ENCODE assay signal across 8 cellular contexts in the genomic region with DNA sequence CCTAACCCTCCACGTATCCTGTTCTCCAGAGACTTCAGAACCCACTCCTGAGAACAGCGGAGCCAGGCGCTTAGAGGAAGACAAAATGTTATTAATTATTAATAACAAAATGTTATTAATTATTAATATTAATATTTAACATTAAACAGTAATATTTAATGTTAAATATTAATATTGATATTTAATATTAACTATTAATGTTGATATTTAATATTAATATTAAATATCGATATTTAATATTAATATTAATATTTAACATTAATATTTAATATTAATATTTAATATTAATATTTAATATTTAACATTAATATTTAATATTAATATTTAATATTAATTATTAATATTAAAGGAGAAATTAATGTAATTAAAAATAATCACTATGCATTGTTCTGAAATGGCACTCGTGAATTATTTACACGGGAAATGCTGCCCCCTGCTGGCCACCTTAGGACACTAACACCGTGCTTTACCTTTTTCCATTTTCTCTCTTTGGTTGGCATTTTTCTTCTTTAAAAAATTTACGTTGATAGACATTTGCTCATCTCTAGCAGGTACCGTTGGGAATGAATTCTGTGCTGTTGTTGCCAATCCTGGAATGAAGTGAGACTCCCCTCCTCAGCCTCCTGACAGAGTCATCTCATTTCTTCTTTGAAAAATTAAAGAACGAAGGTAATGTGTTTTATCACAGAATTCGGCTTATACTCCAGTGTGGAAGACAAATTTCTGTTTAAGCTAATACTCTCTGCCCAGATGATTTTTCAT. TPM values are rescaled to one million over a fixed set of nuclear protein-coding genes. Genes with fewer than 3 reads are reported as not detected.
DNase-seq lines count a peak whose midpoint lies in the region; ATAC-seq and TF ChIP-seq lines count a peak whose summit lies in the region.

No MANE protein-coding gene starts in this region.

- no peak overlapping the region for H2BK12ac ChIP-seq in mesenchymal stem cell (ENCODE audit: low read length in 2 of 2)

- no peaks in the 10 kb centered on the region for H3K36me3 ChIP-seq in mesenchymal stem cell (ENCODE audit: control insufficient read depth in 1 of 2, insufficient read depth in 2 of 2, low read depth in 1 of 2, low read length in 2 of 2)

- 25% methylated on average over 7 of the region's 11 CpGs for WGBS in mesenchymal stem cell

- H3K79me1 ChIP-seq in mesenchymal stem cell (replicated peaks; ENCODE audit: low read length, poor library complexity, severe bottlenecking) = no peaks in the 10 kb centered on the region

- H2BK120ac ChIP-seq in mesenchymal stem cell (ENCODE audit: low read depth, low read length) = no peak overlapping the region

- TF ChIP-seq CTCF in choroid plexus epithelial cell (conservative IDR thresholded peaks at IDR 0.05; ENCODE audit: low read depth, low read length) = peak; percentile 79

- H2AFZ ChIP-seq in mesenchymal stem cell (ENCODE audit: low read depth, low read length) = no peak overlapping the region

- H3K27me3 ChIP-seq in mesenchymal stem cell (ENCODE audit: control insufficient read depth in 1 of 2, insufficient read depth in 1 of 2, low read length in 2 of 2) = peaks cover 12 to 33% of the 10 kb centered on the region in 2 experiments

- H2AK5ac ChIP-seq in mesenchymal stem cell (ENCODE audit: low read length, severe bottlenecking) = no peak overlapping the region

- H3K4me2 ChIP-seq in mesenchymal stem cell (ENCODE audit: low read length, poor library complexity, severe bottlenecking) = no peak overlapping the region

- H3K9ac ChIP-seq in mesenchymal stem cell (ENCODE audit: low read length) = no peak overlapping the region

- H3K27ac ChIP-seq in mesenchymal stem cell (ENCODE audit: low read length, poor library complexity, severe bottlenecking) = no peak overlapping the region

- H2BK5ac ChIP-seq in mesenchymal stem cell (ENCODE audit: low read depth, low read length, poor library complexity, severe bottlenecking) = no peak overlapping the region

- H4K8ac ChIP-seq in mesenchymal stem cell (ENCODE audit: low read length) = no peak overlapping the region

- H3K4me3 ChIP-seq in choroid plexus epithelial cell (ENCODE audit: low read depth, low read length) (no peak overlapping the region), mesenchymal stem cell (ENCODE audit: insufficient read depth in 1 of 2, low read depth in 1 of 2, low read length in 2 of 2) (no peak overlapping the region)

- H3K23ac ChIP-seq in mesenchymal stem cell (ENCODE audit: low read length in 2 of 2) = no peak overlapping the region

- H2BK15ac ChIP-seq in mesenchymal stem cell (ENCODE audit: low read depth, poor library complexity, severe bottlenecking) = no peak overlapping the region

- DNase-seq in ELR (ENCODE audit: low read depth) (peak; percentile 48), MV-4-11 (lab: John Stamatoyannopoulos, UW) (peak; percentile 16), choroid plexus epithelial cell (ENCODE audit: low read depth) (peak; percentile 54), mesenchymal stem cell (peak; percentile 12), NCI-H187 (lab: John Stamatoyannopoulos, UW) (no peak)
- DNase-seq in activated CD4-positive, CD25-positive, alpha-beta regulatory T cell treated with anti-CD3 and anti-CD28 coated beads, Interleukin-2, amount 50 U/mL, for 16 hours (ENCODE audit: low read depth, low spot score) = peak; percentile 31
- peak; percentile 47 to 49 for DNase-seq in stimulated activated CD8-positive, alpha-beta memory T cell treated with anti-CD3 and anti-CD28 coated beads, Interleukin-2, amount 100 ng/mL, for 48 hours (ENCODE audit: low read depth in 2 of 2)

- no peaks in the 10 kb centered on the region for H3K9me3 ChIP-seq in mesenchymal stem cell (ENCODE audit: control insufficient read depth, low read length)

- no peak overlapping the region for H3K4ac ChIP-seq in mesenchymal stem cell (ENCODE audit: low read depth in 1 of 2, low read length in 2 of 2)

- H4K91ac ChIP-seq in mesenchymal stem cell (ENCODE audit: low read length) = no peak overlapping the region

- H3K14ac ChIP-seq in mesenchymal stem cell (ENCODE audit: low read length in 2 of 2) = no peak overlapping the region

- H3K18ac ChIP-seq in mesenchymal stem cell (ENCODE audit: low read depth in 1 of 2, low read length in 2 of 2) = no peak overlapping the region

- H3K4me1 ChIP-seq in mesenchymal stem cell (ENCODE audit: control insufficient read depth, insufficient read depth, low read depth, low read length) = no peaks in the 10 kb centered on the region

- ATAC-seq in HG02973 (IDR thresholded peaks at IDR 0.05; ENCODE audit: unreplicated experiment) = no peak

RNA-seq across cellular contexts. Expression of gene GGTLC1, which starts 7.5 kb away (rescaled TPM):
- not detected for polyA plus RNA-seq in mesenchymal stem cell (2013, experiment 1 of 2)
- not detected for polyA plus RNA-seq in mesenchymal stem cell (2013, experiment 2 of 2)

Comparison
In these comparisons a context has a peak if more than half of its experiments do, and no peak if none do; other contexts are left out.
1. DNase-seq: peak in ELR (single experiment), MV-4-11 (single experiment), activated CD4-positive, CD25-positive, alpha-beta regulatory T cell treated with anti-CD3 and anti-CD28 coated beads, Interleukin-2, amount 50 U/mL, for 16 hours (single experiment), choroid plexus epithelial cell (single experiment), mesenchymal stem cell (single experiment) and stimulated activated CD8-positive, alpha-beta memory T cell treated with anti-CD3 and anti-CD28 coated beads, Interleukin-2, amount 100 ng/mL, for 48 hours (2 of 2); none in NCI-H187 (0 of 2).